8 cellular contexts compared by ENCODE assay signal in the genomic region with DNA sequence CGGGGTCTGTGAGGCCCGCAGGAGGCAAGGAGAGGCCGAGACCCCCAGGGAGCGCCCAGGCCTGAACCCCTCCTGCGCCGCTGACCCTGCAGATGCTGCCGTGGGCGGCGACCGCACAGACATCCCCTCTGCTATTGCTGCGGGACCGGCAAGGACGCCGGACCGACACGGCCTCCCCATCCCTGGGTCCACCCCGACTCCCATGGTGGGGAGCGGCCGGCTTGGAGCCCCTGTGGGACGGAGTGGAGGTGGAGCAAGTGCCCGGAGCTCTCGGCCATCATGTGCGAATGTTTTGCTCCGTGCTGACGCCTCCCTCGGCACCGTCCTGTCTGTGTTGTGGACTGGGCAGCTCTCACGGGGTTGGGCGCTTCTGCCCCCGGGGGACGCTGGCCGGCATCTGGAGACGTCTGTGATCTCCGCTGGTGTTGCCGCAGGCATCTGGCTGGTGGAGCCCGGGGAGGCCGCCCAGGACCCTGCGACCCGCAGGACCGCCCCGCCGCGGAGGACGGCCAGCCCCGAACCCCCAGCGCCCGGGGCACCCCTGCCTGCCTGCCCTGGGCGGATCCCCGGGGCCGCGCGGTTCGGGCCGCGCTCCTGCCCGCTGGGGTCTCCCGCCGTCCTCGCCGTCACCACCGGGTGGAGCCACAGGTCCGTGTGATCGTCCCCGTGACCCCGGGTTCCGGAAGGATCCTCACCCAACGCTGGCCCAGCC. TPM values are rescaled to one million over a fixed set of nuclear protein-coding genes. Genes with fewer than 3 reads are reported as not detected.
DNase-seq lines count a peak whose midpoint lies in the region; ATAC-seq and TF ChIP-seq lines count a peak whose summit lies in the region.

No MANE protein-coding gene starts in this region.

- H3K4me1 ChIP-seq in breast epithelium (no peaks in the 10 kb centered on the region), vagina (peaks cover 11% of the 10 kb centered on the region)

- DNase-seq in NCI-H146 (lab: John Stamatoyannopoulos, UW), result peak; percentile 31
- no peak for DNase-seq in NCI-H146 treated with DMSO at 0.1 percent for 48 hours (lab: John Stamatoyannopoulos, UW; ENCODE audit: unreplicated experiment)
- DNase-seq in UCSD-AML1 (lab: John Stamatoyannopoulos, UW; ENCODE audit: unreplicated experiment), result peak; percentile 36
- no peak for DNase-seq in breast epithelium (ENCODE audit: low spot score in 2 of 2)
- peak in 1 of 2 donors; percentile 61 for DNase-seq in left colon
- peak; percentile 27 for DNase-seq in stimulated activated CD8-positive, alpha-beta memory T cell treated with anti-CD3 and anti-CD28 coated beads, Interleukin-12 subunit alpha, Interleukin-12 subunit beta, amount 100 ng/mL, for 1 hour (ENCODE audit: low read depth)
- no peak for DNase-seq in vagina (ENCODE audit: extremely low spot score in 2 of 2)
- no peak for DNase-seq in NCI-H2107 (lab: John Stamatoyannopoulos, UW)

- no peaks in the 10 kb centered on the region for H3K36me3 ChIP-seq in breast epithelium
- H3K36me3 ChIP-seq in vagina, result no peaks in the 10 kb centered on the region

- peaks cover 0 to 4% of the 10 kb centered on the region in 2 donors for H3K9me3 ChIP-seq in breast epithelium
- no peaks in the 10 kb centered on the region for H3K9me3 ChIP-seq in vagina

- peak overlapping the region in 2 of 3 donors; percentile 39 to 58 for H3K4me3 ChIP-seq in breast epithelium
- no peak overlapping the region for H3K4me3 ChIP-seq in vagina

- peak; percentile 74 for ATAC-seq in left colon

- H3K27ac ChIP-seq in breast epithelium, result no peak overlapping the region
- no peak overlapping the region for H3K27ac ChIP-seq in vagina

- intact Hi-C loops in breast epithelium (cut with DNase I; ENCODE audit: low total_unique reads), result loop anchor here (5.0 kb wide), 1 partner anchor 244 kb away; no protein-coding TSS in a partner anchor
- intact Hi-C loops in left colon (cut with DNase I, micrococcal nuclease), result loop anchor here (5.0 to 10.0 kb wide), 2 partner anchors 241 to 244 kb away; no protein-coding TSS in a partner anchor
- intact Hi-C loops in vagina (cut with DNase I), result no loop called here

- peaks cover 0 to 52% of the 10 kb centered on the region in 2 donors for H3K27me3 ChIP-seq in breast epithelium
- H3K27me3 ChIP-seq in vagina, result peaks cover 8% of the 10 kb centered on the region

- TF ChIP-seq POLR2A in breast epithelium (IDR thresholded peaks at IDR 0.05) (no peak), vagina (IDR thresholded peaks at IDR 0.05) (no peak)

- TF ChIP-seq CTCF in breast epithelium (IDR thresholded peaks at IDR 0.05) (peak in 1 of 3 donors; percentile 58), vagina (IDR thresholded peaks at IDR 0.05) (peak in 1 of 3 experiments; percentile 33)

RNA-seq across cellular contexts. Expression of a gene that starts 12.8 kb away (rescaled TPM):
- total RNA-seq in breast epithelium (not detected), left colon (under 1 TPM; 0.40 to 0.53 TPM), vagina (not detected)

RNA-seq across cellular contexts. Expression of a gene that starts 24.9 kb away (rescaled TPM):
- total RNA-seq in breast epithelium (10 to 100 TPM; 12.6 to 15.5 (median 13.1) TPM), left colon (10 to 100 TPM in 1 of 2 donors, 1 to 10 TPM in 1; 9.5 to 20.3 TPM), vagina (4.9 TPM)

RNA-seq across cellular contexts. Expression of a gene that starts 25.2 kb away (rescaled TPM):
- total RNA-seq in breast epithelium (10 to 100 TPM; 13.1 to 18.4 (median 16.1) TPM), left colon (10 to 100 TPM; 21.3 to 24.1 TPM), vagina (17.2 TPM)

RNA-seq across cellular contexts. Expression of a gene that starts 52.8 kb away (rescaled TPM):
- total RNA-seq in breast epithelium, result 10 to 100 TPM in 1 of 3 donors, not detected in 2; 49.2 TPM
- 1 to 10 TPM; 6.4 to 7.0 TPM for total RNA-seq in left colon
- total RNA-seq in vagina, result not detected

Comparison
In these comparisons a context has a peak if more than half of its experiments do, and no peak if none do; other contexts are left out.
1. DNase-seq: peak in NCI-H146 (single experiment), UCSD-AML1 (single experiment) and stimulated activated CD8-positive, alpha-beta memory T cell treated with anti-CD3 and anti-CD28 coated beads, Interleukin-12 subunit alpha, Interleukin-12 subunit beta, amount 100 ng/mL, for 1 hour (single experiment); none in NCI-H146 treated with DMSO at 0.1 percent for 48 hours (single experiment), breast epithelium (0 of 2), vagina (0 of 2) and NCI-H2107 (single experiment).
2. H3K4me3 ChIP-seq: peak in breast epithelium (2 of 3); none in vagina (0 of 2).